ENCODE assay signal across 7 cellular contexts in the genomic region with DNA sequence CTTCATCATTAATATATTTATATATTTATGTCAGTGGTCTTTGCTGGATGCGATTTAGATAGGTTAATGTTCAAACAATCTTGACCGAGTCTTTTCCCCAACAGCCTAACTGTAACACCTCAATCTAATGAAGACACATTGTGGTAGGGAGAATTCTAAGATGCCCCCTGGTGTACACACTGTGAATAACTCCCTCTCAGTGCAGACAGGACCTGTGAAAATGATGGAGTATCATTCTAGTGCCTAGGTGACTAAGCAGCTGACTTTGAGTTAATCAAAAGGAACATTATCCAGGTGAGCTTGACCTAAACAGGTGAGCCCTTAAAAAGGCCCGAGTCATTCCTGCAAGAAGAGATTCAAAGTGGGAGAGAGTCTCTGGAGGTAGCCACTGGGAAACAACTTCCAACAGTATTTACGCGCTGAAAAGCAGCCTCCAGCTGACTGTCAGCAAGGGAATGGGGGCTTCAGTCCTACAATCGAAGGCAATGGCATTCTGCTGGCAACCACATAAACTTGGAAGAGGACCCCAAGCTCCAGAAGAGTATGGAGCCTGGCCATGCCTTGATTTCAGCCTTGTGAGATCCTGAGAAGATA. TPM values are rescaled to one million over a fixed set of nuclear protein-coding genes. Genes with fewer than 3 reads are reported as not detected.
DNase-seq lines count a peak whose midpoint lies in the region; ATAC-seq and TF ChIP-seq lines count a peak whose summit lies in the region.

No MANE protein-coding gene starts in this region.

- no TSS peak for BruUV-seq in HCT116 (replicated peaks; lab: Mats Ljungman, UMichigan)

- H3K4me2 ChIP-seq in HCT116 (ENCODE audit: low read length) = no peak overlapping the region

- no peaks in the 10 kb centered on the region for H3K79me2 ChIP-seq in HCT116 (ENCODE audit: insufficient read depth, low read length)

- H3K27ac ChIP-seq in HCT116 (ENCODE audit: low read depth, low read length) (no peak overlapping the region), left lung (peak overlapping the region in 1 of 2 donors; percentile 51)

- RAD21 ChIA-PET in HCT116 (lab: Charles Lee; ENCODE audit: low non-redundant PET in 1 of 2, low total read pairs in 2 of 2, uncharacterized antibody in 2 of 2, unreplicated experiment in 2 of 2) = no interaction called here

- intact Hi-C loops in HCT116 (cut with micrococcal nuclease) = loop anchor here (1.0 to 5.0 kb wide), 2 partner anchors 147 to 170 kb away; no protein-coding TSS in a partner anchor
- intact Hi-C loops in left lung (cut with DNase I) = loop anchor here in 1 of 2 donors (5.0 kb wide), 1 partner anchor 145 kb away; no protein-coding TSS in a partner anchor

- TF ChIP-seq CTCF in GM10266 (IDR thresholded peaks at IDR 0.05; ENCODE audit: control insufficient read depth, insufficient read depth, low read depth, missing control alignments) = peak; percentile 78
- peak; percentile 60 to 79 (median 77); a peak in 5 of 6 replicates for TF ChIP-seq CTCF in HCT116 (IDR thresholded peaks at IDR 0.05 in 2 of 3, conservative IDR thresholded peaks at IDR 0.05 in 1 of 3; ENCODE audit: borderline replicate concordance in 1 of 3, insufficient read depth in 1 of 3, low read depth in 2 of 3, low read length in 2 of 3)
- TF ChIP-seq CTCF in choroid plexus epithelial cell (conservative IDR thresholded peaks at IDR 0.05; ENCODE audit: low read depth, low read length) = peak; percentile 77
- TF ChIP-seq CTCF in left lung (IDR thresholded peaks at IDR 0.05) = peak; percentile 74 to 79

- peak; percentile 96 for ATAC-seq in HCT116
- ATAC-seq in left lung = peak; percentile 97

- no peaks in the 10 kb centered on the region for H3K9me2 ChIP-seq in HCT116 (ENCODE audit: insufficient read depth)

- H3K4me3 ChIP-seq in HCT116 (replicated peaks in 1 of 2; ENCODE audit: low read depth in 1 of 2, low read length in 2 of 2) (no peak overlapping the region), choroid plexus epithelial cell (ENCODE audit: low read depth, low read length) (no peak overlapping the region), left lung (no peak overlapping the region)

- no peak overlapping the region for H3K9ac ChIP-seq in HCT116 (ENCODE audit: low read length)

- CTCF ChIA-PET in HCT116 (lab: Charles Lee) = interaction anchor here (0.8 to 1.3 kb wide), 7 partner anchors 10 to 169 kb away, joined by 3 to 8 read pairs (median 5); a partner anchor contains a TSS

- POLR2A ChIA-PET in HCT116 (lab: Charles Lee) = no interaction called here

- DNase-seq in GM10266 (ENCODE audit: extremely low spot score) = peak; percentile 59
- DNase-seq in HCT116 (ENCODE audit: low read depth, low spot score) = peak; percentile 50
- peak; percentile 9 to 43 for DNase-seq in NCI-H1930 (lab: John Stamatoyannopoulos, UW)
- peak in 3 of 4 experiments; percentile 1 to 29 (median 9) for DNase-seq in activated CD4-positive, CD25-positive, alpha-beta regulatory T cell (lab: John Stamatoyannopoulos, UW)
- DNase-seq in choroid plexus epithelial cell (ENCODE audit: low read depth) = peak; percentile 76
- no peak for DNase-seq in left lung
- peak; percentile 7 to 24 for DNase-seq in stimulated activated CD8-positive, alpha-beta memory T cell treated with anti-CD3 and anti-CD28 coated beads, Interleukin-15, amount 100 ng/mL, for 4 hours (ENCODE audit: low read depth in 2 of 2)

- TF ChIP-seq POLR2A in HCT116 (IDR thresholded peaks at IDR 0.05; ENCODE audit: borderline replicate concordance, extremely low read depth, insufficient read depth, insufficient read length) = no peak

- H3K27me3 ChIP-seq in HCT116 (ENCODE audit: insufficient read depth, low read length) (no peaks in the 10 kb centered on the region), left lung (no peaks in the 10 kb centered on the region)

- no peaks in the 10 kb centered on the region for H4K20me1 ChIP-seq in HCT116 (ENCODE audit: insufficient read depth)

- H3K36me3 ChIP-seq in HCT116 (ENCODE audit: control insufficient read depth in 1 of 2, insufficient read depth in 2 of 2, low read length in 2 of 2) (no peaks in the 10 kb centered on the region), left lung (peaks cover 0 to 34% of the 10 kb centered on the region in 2 donors)

- H2AFZ ChIP-seq in HCT116 (ENCODE audit: low read depth, low read length, poor library complexity, severe bottlenecking) = no peak overlapping the region

- peak; percentile 61 for TF ChIP-seq RAD21 in HCT116 (IDR thresholded peaks at IDR 0.05; ENCODE audit: low read depth)

- H3K4me1 ChIP-seq in HCT116 (ENCODE audit: control insufficient read depth in 1 of 2, insufficient read depth in 2 of 2, low read length in 2 of 2) (peaks cover 2 to 11% of the 10 kb centered on the region in 2 experiments; a peak in 3 of 4 replicates), left lung (no peaks in the 10 kb centered on the region)

- H3K9me3 ChIP-seq in HCT116 (ENCODE audit: control insufficient read depth in 1 of 2, insufficient read depth in 1 of 2, low read depth in 1 of 2, low read length in 2 of 2) = no peaks in the 10 kb centered on the region
- no peaks in the 10 kb centered on the region for H3K9me3 ChIP-seq in left lung

TF ChIP-seq in HCT116, 20 proteins besides CTCF, POLR2A, EP300 and RAD21:
- no peak for TF ChIP-seq SIN3A (IDR thresholded peaks at IDR 0.05; ENCODE audit: low read depth)
- no peak for TF ChIP-seq ELF1 (IDR thresholded peaks at IDR 0.05; ENCODE audit: borderline replicate concordance, low read depth)
- no peak for TF ChIP-seq POLR2AphosphoS5 (IDR thresholded peaks at IDR 0.05; ENCODE audit: low read depth, low read length)
- no peak for TF ChIP-seq FOSL1 (IDR thresholded peaks at IDR 0.05; ENCODE audit: low read depth)
- no peak for TF ChIP-seq JUND (IDR thresholded peaks at IDR 0.05)
- no peak for TF ChIP-seq ZFX (IDR thresholded peaks at IDR 0.05)
- TF ChIP-seq, protein P1, sequence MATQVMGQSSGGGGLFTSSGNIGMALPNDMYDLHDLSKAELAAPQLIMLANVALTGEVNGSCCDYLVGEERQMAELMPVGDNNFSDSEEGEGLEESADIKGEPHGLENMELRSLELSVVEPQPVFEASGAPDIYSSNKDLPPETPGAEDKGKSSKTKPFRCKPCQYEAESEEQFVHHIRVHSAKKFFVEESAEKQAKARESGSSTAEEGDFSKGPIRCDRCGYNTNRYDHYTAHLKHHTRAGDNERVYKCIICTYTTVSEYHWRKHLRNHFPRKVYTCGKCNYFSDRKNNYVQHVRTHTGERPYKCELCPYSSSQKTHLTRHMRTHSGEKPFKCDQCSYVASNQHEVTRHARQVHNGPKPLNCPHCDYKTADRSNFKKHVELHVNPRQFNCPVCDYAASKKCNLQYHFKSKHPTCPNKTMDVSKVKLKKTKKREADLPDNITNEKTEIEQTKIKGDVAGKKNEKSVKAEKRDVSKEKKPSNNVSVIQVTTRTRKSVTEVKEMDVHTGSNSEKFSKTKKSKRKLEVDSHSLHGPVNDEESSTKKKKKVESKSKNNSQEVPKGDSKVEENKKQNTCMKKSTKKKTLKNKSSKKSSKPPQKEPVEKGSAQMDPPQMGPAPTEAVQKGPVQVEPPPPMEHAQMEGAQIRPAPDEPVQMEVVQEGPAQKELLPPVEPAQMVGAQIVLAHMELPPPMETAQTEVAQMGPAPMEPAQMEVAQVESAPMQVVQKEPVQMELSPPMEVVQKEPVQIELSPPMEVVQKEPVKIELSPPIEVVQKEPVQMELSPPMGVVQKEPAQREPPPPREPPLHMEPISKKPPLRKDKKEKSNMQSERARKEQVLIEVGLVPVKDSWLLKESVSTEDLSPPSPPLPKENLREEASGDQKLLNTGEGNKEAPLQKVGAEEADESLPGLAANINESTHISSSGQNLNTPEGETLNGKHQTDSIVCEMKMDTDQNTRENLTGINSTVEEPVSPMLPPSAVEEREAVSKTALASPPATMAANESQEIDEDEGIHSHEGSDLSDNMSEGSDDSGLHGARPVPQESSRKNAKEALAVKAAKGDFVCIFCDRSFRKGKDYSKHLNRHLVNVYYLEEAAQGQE (IDR thresholded peaks at IDR 0.05; ENCODE audit: low read depth) = no peak
- no peak for TF ChIP-seq EGR1 (IDR thresholded peaks at IDR 0.05; ENCODE audit: low read depth)
- no peak for TF ChIP-seq ZNF274 (IDR thresholded peaks at IDR 0.05; ENCODE audit: low read depth, low read length)
- TF ChIP-seq SP1 (IDR thresholded peaks at IDR 0.05; ENCODE audit: low read depth) = no peak
- no peak for TF ChIP-seq TCF7L2 (IDR thresholded peaks at IDR 0.05; ENCODE audit: borderline replicate concordance, extremely low read depth, insufficient read depth, insufficient read length)
- no peak for TF ChIP-seq EZH2phosphoT487 (IDR thresholded peaks at IDR 0.05; ENCODE audit: borderline replicate concordance)
- TF ChIP-seq, protein P2, sequence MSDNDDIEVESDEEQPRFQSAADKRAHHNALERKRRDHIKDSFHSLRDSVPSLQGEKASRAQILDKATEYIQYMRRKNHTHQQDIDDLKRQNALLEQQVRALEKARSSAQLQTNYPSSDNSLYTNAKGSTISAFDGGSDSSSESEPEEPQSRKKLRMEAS (IDR thresholded peaks at IDR 0.05) = no peak
- no peak for TF ChIP-seq CEBPB (IDR thresholded peaks at IDR 0.05; ENCODE audit: low read depth)
- TF ChIP-seq CBX3 (IDR thresholded peaks at IDR 0.05; ENCODE audit: low read depth) = no peak
- TF ChIP-seq, protein P3, sequence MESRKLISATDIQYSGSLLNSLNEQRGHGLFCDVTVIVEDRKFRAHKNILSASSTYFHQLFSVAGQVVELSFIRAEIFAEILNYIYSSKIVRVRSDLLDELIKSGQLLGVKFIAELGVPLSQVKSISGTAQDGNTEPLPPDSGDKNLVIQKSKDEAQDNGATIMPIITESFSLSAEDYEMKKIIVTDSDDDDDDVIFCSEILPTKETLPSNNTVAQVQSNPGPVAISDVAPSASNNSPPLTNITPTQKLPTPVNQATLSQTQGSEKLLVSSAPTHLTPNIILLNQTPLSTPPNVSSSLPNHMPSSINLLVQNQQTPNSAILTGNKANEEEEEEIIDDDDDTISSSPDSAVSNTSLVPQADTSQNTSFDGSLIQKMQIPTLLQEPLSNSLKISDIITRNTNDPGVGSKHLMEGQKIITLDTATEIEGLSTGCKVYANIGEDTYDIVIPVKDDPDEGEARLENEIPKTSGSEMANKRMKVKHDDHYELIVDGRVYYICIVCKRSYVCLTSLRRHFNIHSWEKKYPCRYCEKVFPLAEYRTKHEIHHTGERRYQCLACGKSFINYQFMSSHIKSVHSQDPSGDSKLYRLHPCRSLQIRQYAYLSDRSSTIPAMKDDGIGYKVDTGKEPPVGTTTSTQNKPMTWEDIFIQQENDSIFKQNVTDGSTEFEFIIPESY (IDR thresholded peaks at IDR 0.05; ENCODE audit: extremely low read depth, insufficient replicate concordance, low read length) = no peak
- TF ChIP-seq SRF (IDR thresholded peaks at IDR 0.05; ENCODE audit: low read depth) = no peak

RNA-seq across cellular contexts. Expression of a gene that starts 28.0 kb away (rescaled TPM):
- total RNA-seq in HCT116 (2021; ENCODE audit: unreplicated experiment) (6.2 TPM), left lung (1 to 10 TPM; 6.9 to 8.1 TPM)
- 2.6 and 2.7 TPM in 2 replicates for polyA plus RNA-seq in HCT116 (2012)

RNA-seq across cellular contexts. Expression of a gene that starts 41.0 kb away (rescaled TPM):
- total RNA-seq in HCT116 (2021; ENCODE audit: unreplicated experiment) = 11.4 TPM
- polyA plus RNA-seq in HCT116 (2012) = 4.4 and 6.1 TPM in 2 replicates
- total RNA-seq in left lung = 10 to 100 TPM; 11.3 to 11.9 TPM

Comparison
In these comparisons a context has a peak if more than half of its experiments do, and no peak if none do; other contexts are left out.
1. DNase-seq: peak in GM10266 (single experiment), HCT116 (single experiment), NCI-H1930 (2 of 2), activated CD4-positive, CD25-positive, alpha-beta regulatory T cell (3 of 4), choroid plexus epithelial cell (single experiment) and stimulated activated CD8-positive, alpha-beta memory T cell treated with anti-CD3 and anti-CD28 coated beads, Interleukin-15, amount 100 ng/mL, for 4 hours (2 of 2); none in left lung (0 of 2).
2. Peak in every context shown above with its lines, with median percentiles within 50 percentile points of each other: CTCF ChIP-seq.